In the genomic region with DNA sequence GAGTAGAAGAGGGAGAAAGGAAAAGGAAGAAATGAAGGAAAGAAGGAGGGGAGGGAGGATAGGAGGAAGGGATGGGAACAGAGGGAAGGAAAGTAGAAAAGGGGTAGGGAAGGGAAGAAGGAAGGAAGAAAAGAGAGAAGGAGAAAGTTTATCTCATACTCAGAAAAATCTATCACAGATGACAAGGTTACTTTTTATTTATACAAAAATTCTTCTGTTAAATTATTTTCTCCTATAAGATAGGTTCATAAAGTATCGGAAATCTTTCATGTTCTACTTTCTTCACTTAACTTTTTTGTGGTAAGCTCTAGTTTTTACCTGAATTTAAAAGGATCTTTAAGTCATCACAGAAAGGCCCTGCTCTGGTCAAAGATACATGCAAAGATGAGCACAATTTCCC, we compare ENCODE assay signal across 7 cellular contexts. TPM values are rescaled to one million over a fixed set of nuclear protein-coding genes. Genes with fewer than 3 reads are reported as not detected.
"Had no signal": no experiment of that assay in that cellular context is flagged by ENCODE, and none has a peak within 500 bp of the region (broad histone marks: within the 10 kb centered on the region; RNA-seq: fewer than 3 reads in every experiment).

No MANE protein-coding gene starts in this region.

- H3K27ac Mint-ChIP-seq: IgD-negative memory B cell had no signal

- H2AFZ ChIP-seq: GM23248 had no signal

- DNase-seq: GM23248, GOT3, H7, KG1 had no signal

- H3K36me3 ChIP-seq: HAP-1 had no signal

- H3K4me3 ChIP-seq: GM23248, HAP-1 had no signal

- H3K36me3 Mint-ChIP-seq: IgD-negative memory B cell had no signal

- H3K4me1 ChIP-seq: HAP-1 had no signal

- FAIRE-seq: HTR-8/SVneo had no signal

- H3K4me1 Mint-ChIP-seq: IgD-negative memory B cell had no signal

- H3K27me3 Mint-ChIP-seq: IgD-negative memory B cell had no signal

- H3K4me3 Mint-ChIP-seq: IgD-negative memory B cell had no signal

- H3K9me3 ChIP-seq: HAP-1 had no signal

- H3K9ac ChIP-seq: GM23248 had no signal

- H3K27ac ChIP-seq: GM23248 had no signal

RNA-seq across cellular contexts. Expression of a gene that starts 38.1 kb away (rescaled TPM):
- total RNA-seq: GM23248, H7 had no signal
- polyA plus RNA-seq: GM23248, IgD-negative memory B cell had no signal
